Comparison of ENCODE assay signal across 18 cellular contexts in the genomic region with DNA sequence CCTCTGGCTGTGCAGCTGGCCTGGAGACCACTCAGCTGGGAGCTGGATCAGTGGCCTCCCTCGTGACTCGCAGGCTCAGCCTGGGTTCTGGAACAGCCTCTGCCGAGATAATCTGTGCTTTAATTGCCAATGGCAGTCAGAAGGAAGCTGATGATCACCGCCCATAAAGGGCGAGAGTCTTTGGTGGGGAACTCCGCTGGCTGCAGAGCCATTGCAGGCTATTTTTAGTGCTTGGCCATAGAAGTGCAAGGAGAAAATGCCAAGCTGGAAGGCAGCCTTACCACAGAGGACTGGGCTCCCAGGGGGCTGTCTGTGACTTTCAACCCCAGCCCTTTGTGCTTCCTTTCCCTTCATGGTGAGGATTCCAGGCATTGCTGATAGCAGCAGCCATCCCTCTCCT.
DNase-seq lines count a peak whose midpoint lies in the region; ATAC-seq and TF ChIP-seq lines count a peak whose summit lies in the region.
"Had no signal": no experiment of that assay in that cellular context is flagged by ENCODE, and none has a peak within 500 bp of the region (broad histone marks: within the 10 kb centered on the region; RNA-seq: fewer than 3 reads in every experiment).

No MANE protein-coding gene starts in this region.

- 68 to 83% methylated on average over 6 of the region's 6 CpGs for WGBS in body of pancreas, 2 donors

- intact Hi-C loops in body of pancreas (cut with DNase I) = no loop called here

- DNase-seq in GM03348 (ENCODE audit: low spot score) = peak; percentile 47
- DNase-seq in choroid plexus epithelial cell (ENCODE audit: low read depth) = peak; percentile 13
- DNase-seq in medulla oblongata (ENCODE audit: extremely low spot score) = peak; percentile 18
- DNase-seq in retina = no peak
- DNase-seq in body of pancreas = no peak
- no peak for DNase-seq in DMS114 treated with DMSO at 0.1 percent for 48 hours (lab: John Stamatoyannopoulos, UW; ENCODE audit: unreplicated experiment)
- DNase-seq: activated CD4-positive, CD25-positive, alpha-beta regulatory T cell treated with anti-CD3 and anti-CD28 coated beads, Interleukin-2, amount 50 U/mL, for 72 hours; activated naive CD4-positive, alpha-beta T cell treated with anti-CD3 and anti-CD28 coated beads, Interleukin-2, amount 10 ng/mL, durations not matched to agents 7 days and 5 days; activated T-cell treated with anti-CD3 and anti-CD28 coated beads, Interleukin-2, amount 50 U/mL, for 4 hours; CD8-positive, alpha-beta memory T cell; DMS79 treated with DMSO at 0.1 percent for 48 hours; head of caudate nucleus; lower lobe of right lung; NCI-H526; stimulated activated CD4-positive, alpha-beta T cell treated with anti-CD3 and anti-CD28 coated beads, Interleukin-1b, Interleukin-23, amount 100 ng/mL, for 48 hours had no signal

- H3K27me3 ChIP-seq in subcutaneous abdominal adipose tissue (ENCODE audit: control insufficient read depth in 5 of 5, insufficient read depth in 4 of 5, low read length in 5 of 5) (no peaks in the 10 kb centered on the region), body of pancreas (no peaks in the 10 kb centered on the region)

- H3K9ac ChIP-seq in subcutaneous abdominal adipose tissue (ENCODE audit: low read length in 5 of 5) = no peak overlapping the region

- no peak for ATAC-seq in body of pancreas
- ATAC-seq: activated T-cell treated with anti-CD3 and anti-CD28 coated beads, Interleukin-2, amount 50 U/mL, for 4 hours; stimulated activated memory B cell treated with anti-CD40 and anti-IgM and Interleukin-4, amounts not matched to agents 10 μg/mL and 1 μg/mL and 100 μg/mL, for 72 hours had no signal

- TF ChIP-seq POLR2A in body of pancreas (IDR thresholded peaks at IDR 0.05) = no peak

- H3K27ac ChIP-seq in subcutaneous abdominal adipose tissue (ENCODE audit: low read depth, low read length) (peak overlapping the region; percentile 52), body of pancreas (no peak overlapping the region)
- H3K27ac ChIP-seq: lower lobe of right lung had no signal

- TF ChIP-seq CTCF in choroid plexus epithelial cell (conservative IDR thresholded peaks at IDR 0.05; ENCODE audit: low read depth, low read length) = no peak
- no peak for TF ChIP-seq CTCF in body of pancreas (IDR thresholded peaks at IDR 0.05)

- no peaks in the 10 kb centered on the region for H3K36me3 ChIP-seq in subcutaneous abdominal adipose tissue (ENCODE audit: control insufficient read depth in 5 of 5, insufficient read depth in 5 of 5, low read length in 5 of 5)
- H3K36me3 ChIP-seq in body of pancreas (replicated peaks in 1 of 2; ENCODE audit: insufficient read depth in 1 of 2, low read depth in 2 of 2) = no peaks in the 10 kb centered on the region
- H3K36me3 ChIP-seq: lower lobe of right lung had no signal

- H3K4me1 ChIP-seq in subcutaneous abdominal adipose tissue (ENCODE audit: control insufficient read depth in 5 of 5, insufficient read depth in 5 of 5, low read length in 5 of 5) (peaks cover 2 to 40% (median 30%) of the 10 kb centered on the region in 5 donors), body of pancreas (no peaks in the 10 kb centered on the region)
- H3K4me1 ChIP-seq: lower lobe of right lung had no signal

- H3K4me3 ChIP-seq in choroid plexus epithelial cell (ENCODE audit: low read depth, low read length) (no peak overlapping the region), subcutaneous abdominal adipose tissue (ENCODE audit: low read depth in 1 of 5, low read length in 5 of 5) (no peak overlapping the region), body of pancreas (no peak overlapping the region)
- H3K4me3 ChIP-seq: coronary artery, lower lobe of right lung had no signal

- H3K9me3 ChIP-seq in subcutaneous abdominal adipose tissue (ENCODE audit: control insufficient read depth in 5 of 5, low read length in 5 of 5) (peaks cover 0 to under 1% (median 0%) of the 10 kb centered on the region in 5 donors), body of pancreas (no peaks in the 10 kb centered on the region)
- H3K9me3 ChIP-seq: lower lobe of right lung had no signal

Comparison
In these comparisons a context has a peak if more than half of its experiments do, and no peak if none do; other contexts are left out.
1. DNase-seq: peak in GM03348 (single experiment), choroid plexus epithelial cell (single experiment) and medulla oblongata (single experiment); none in retina (single experiment), body of pancreas (0 of 4) and DMS114 treated with DMSO at 0.1 percent for 48 hours (single experiment).